22 cellular contexts compared by ENCODE assay signal in the genomic region with DNA sequence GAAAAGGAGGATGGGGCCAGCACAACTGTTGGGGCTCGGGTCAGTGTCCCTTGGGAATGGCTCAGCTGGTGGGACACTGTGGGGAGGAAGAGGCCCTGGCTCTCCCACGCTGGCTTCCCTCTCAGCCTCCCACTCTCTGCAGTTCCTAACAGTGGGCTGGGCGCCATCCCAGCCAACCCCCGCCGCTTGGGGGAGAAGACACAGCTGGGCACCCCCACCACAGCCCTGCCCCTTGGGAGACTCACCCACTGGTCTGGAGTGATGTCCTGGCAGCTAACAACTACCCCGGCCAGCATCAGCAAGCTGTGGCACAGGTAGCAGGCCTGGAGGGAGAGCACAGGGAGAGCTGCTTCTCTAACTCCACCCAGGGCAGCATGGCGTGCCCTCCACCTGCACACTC.
"Had no signal": no experiment of that assay in that cellular context is flagged by ENCODE, and none has a peak within 500 bp of the region (broad histone marks: within the 10 kb centered on the region; RNA-seq: fewer than 3 reads in every experiment).

No MANE protein-coding gene starts in this region.

- H3K4me3 Mint-ChIP-seq: activated CD4-positive, alpha-beta T cell treated with anti-CD3 and anti-CD28 coated beads, Interleukin-2, amount 10 ng/mL, durations not matched to agents 24 days and 14 days; activated CD8-positive, alpha-beta T cell treated with anti-CD3 and anti-CD28 coated beads, Interleukin-2, amount 10 ng/mL, durations not matched to agents 7 days and 5 days; neural crest cell had no signal

- H3K27me3 ChIP-seq: breast epithelium, ovary, stomach had no signal

- ATAC-seq: activated CD8-positive, alpha-beta T cell treated with anti-CD3 and anti-CD28 coated beads, Interleukin-2, amount 10 ng/mL, durations not matched to agents 7 days and 5 days; left lung; psoas muscle; right cardiac atrium had no signal

- H3K9me3 Mint-ChIP-seq: activated CD4-positive, alpha-beta T cell treated with anti-CD3 and anti-CD28 coated beads, Interleukin-2, amount 10 ng/mL, durations not matched to agents 24 days and 14 days; neural crest cell had no signal

- H3K27ac ChIP-seq: breast epithelium, left lung, ovary, psoas muscle, stomach, thoracic aorta had no signal

- H3K36me3 ChIP-seq: breast epithelium, left lung, ovary, stomach, thoracic aorta had no signal

- H3K27ac Mint-ChIP-seq: activated CD4-positive, alpha-beta T cell treated with anti-CD3 and anti-CD28 coated beads, Interleukin-2, amount 10 ng/mL, durations not matched to agents 24 days and 14 days; activated CD8-positive, alpha-beta T cell treated with anti-CD3 and anti-CD28 coated beads, Interleukin-2, amount 10 ng/mL, durations not matched to agents 7 days and 5 days had no signal

- DNase-seq: activated CD4-positive, alpha-beta T cell treated with anti-CD3 and anti-CD28 coated beads, Interleukin-2, amount 10 ng/mL, durations not matched to agents 24 days and 14 days; activated CD4-positive, CD25-positive, alpha-beta regulatory T cell; activated CD8-positive, alpha-beta memory T cell treated with anti-CD3 and anti-CD28 coated beads, Interleukin-2, amount 50 U/mL, for 48 hours; activated CD8-positive, alpha-beta T cell treated with anti-CD3 and anti-CD28 coated beads, Interleukin-2, amount 10 ng/mL, durations not matched to agents 7 days and 5 days; activated effector memory CD4-positive, alpha-beta T cell treated with anti-CD3 and anti-CD28 coated beads, Interleukin-2, amount 50 U/mL, for 16 hours; activated naive CD4-positive, alpha-beta T cell treated with anti-CD3 and anti-CD28 coated beads, Interleukin-2, amount 50 U/mL, for 16 hours; activated T-cell treated with anti-CD3 and anti-CD28 coated beads, Interleukin-2, amount 50 U/mL, for 48 hours; aorta; cortex of kidney; foreskin melanocyte; left lung; midbrain; ovary; psoas muscle; right cardiac atrium; small intestine; stimulated activated CD4-positive, alpha-beta T cell treated with anti-CD3 and anti-CD28 coated beads, Interleukin-4, amount 100 ng/mL, for 1 hour; stomach; T-helper 9 cell had no signal

- H3K9me3 ChIP-seq: breast epithelium, left lung, ovary, psoas muscle, stomach, thoracic aorta had no signal

- H3K4me3 ChIP-seq: breast epithelium, left lung, ovary, psoas muscle, stomach, thoracic aorta had no signal
